30 cellular contexts compared by ENCODE assay signal in the genomic region with DNA sequence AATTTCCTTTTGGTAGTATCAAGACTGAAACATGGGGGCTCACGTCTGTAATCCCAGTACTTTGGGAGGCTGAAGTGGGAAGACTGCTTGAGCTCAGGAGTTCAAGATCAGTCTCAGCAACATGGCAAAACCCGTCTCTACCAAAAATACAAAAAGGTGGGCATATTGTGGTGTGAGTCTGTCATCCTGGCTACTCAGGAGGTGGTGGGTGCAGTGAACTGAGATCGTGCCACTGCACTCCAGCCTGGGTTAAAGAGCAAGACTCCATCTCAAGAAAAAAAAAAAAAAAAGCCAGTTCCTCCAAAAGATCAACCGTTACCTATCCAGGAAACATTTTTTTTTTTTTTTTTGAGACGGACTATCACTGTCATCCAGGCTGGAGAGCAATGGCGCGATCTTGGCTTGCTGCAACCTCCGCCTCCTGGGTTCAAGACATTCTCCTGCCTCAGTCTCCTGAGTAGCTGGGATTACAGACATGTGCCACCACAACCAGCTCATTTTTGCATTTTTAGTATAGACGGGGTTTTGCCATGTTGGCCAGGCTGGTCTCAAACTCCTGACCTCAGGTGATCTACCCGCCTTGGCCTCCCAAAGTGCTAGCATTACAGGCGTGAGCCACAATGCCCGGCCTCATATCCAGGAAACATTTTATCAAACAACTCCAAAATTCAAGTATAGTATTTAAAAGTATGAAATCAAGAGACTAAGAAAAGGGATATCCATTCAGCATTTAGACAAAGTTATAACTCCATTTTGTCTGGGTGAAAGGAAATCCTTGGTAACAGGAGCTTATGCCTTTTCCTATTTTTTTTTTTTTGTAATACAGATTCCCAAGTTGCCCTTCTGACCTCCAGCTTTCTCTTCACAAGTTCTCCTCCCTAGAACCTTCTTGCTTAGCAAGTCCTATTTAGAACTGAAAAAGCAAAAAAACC. TPM values are rescaled to one million over a fixed set of nuclear protein-coding genes. Genes with fewer than 3 reads are reported as not detected.
DNase-seq lines count a peak whose midpoint lies in the region; TF ChIP-seq lines count a peak whose summit lies in the region.
"Had no signal": no experiment of that assay in that cellular context is flagged by ENCODE, and none has a peak within 500 bp of the region (broad histone marks: within the 10 kb centered on the region; RNA-seq: fewer than 3 reads in every experiment).

No MANE protein-coding gene starts in this region.

- peaks cover 46% of the 10 kb centered on the region for H3K36me3 Mint-ChIP-seq in activated CD4-positive, alpha-beta T cell treated with anti-CD3 and anti-CD28 coated beads, Interleukin-2, amount 10 ng/mL, durations not matched to agents 24 days and 14 days (ENCODE audit: low read depth)
- H3K36me3 Mint-ChIP-seq in HFFc6 (ENCODE audit: low read depth), result peaks cover 36% of the 10 kb centered on the region

- no peak overlapping the region for H3K27ac ChIP-seq in dorsolateral prefrontal cortex
- H3K27ac ChIP-seq: heart left ventricle, skin epidermis, stomach, tibial artery, WERI-Rb-1 had no signal

- H3K27me3 ChIP-seq in dorsolateral prefrontal cortex, result no peaks in the 10 kb centered on the region
- H3K27me3 ChIP-seq: heart left ventricle, stomach, tibial artery had no signal

- no peaks in the 10 kb centered on the region for H3K27me3 Mint-ChIP-seq in activated CD4-positive, alpha-beta T cell treated with anti-CD3 and anti-CD28 coated beads, Interleukin-2, amount 10 ng/mL, durations not matched to agents 24 days and 14 days
- no peaks in the 10 kb centered on the region for H3K27me3 Mint-ChIP-seq in HFFc6 (ENCODE audit: insufficient read depth)
- H3K27me3 Mint-ChIP-seq: effector memory CD8-positive, alpha-beta T cell; naive thymus-derived CD8-positive, alpha-beta T cell had no signal

- H3K27ac Mint-ChIP-seq in activated CD4-positive, alpha-beta T cell treated with anti-CD3 and anti-CD28 coated beads, Interleukin-2, amount 10 ng/mL, durations not matched to agents 24 days and 14 days, result no peak overlapping the region
- peak overlapping the region; percentile 19; the same call in 1 of the 2 replicates for H3K27ac Mint-ChIP-seq in HFFc6
- H3K27ac Mint-ChIP-seq: effector memory CD8-positive, alpha-beta T cell had no signal

- intact Hi-C loops in activated CD4-positive, alpha-beta T cell treated with anti-CD3 and anti-CD28 coated beads, Interleukin-2, amount 10 ng/mL, durations not matched to agents 24 days and 14 days (cut with micrococcal nuclease), result loop anchor here (10.0 kb wide), 1 partner anchor 463 kb away; a partner anchor contains a TSS
- intact Hi-C loops in dorsolateral prefrontal cortex (cut with DNase I), result no loop called here

- peak overlapping the region; percentile 16 for H3K4me3 Mint-ChIP-seq in activated CD4-positive, alpha-beta T cell treated with anti-CD3 and anti-CD28 coated beads, Interleukin-2, amount 10 ng/mL, durations not matched to agents 24 days and 14 days
- H3K4me3 Mint-ChIP-seq in HFFc6, result 0 out of 2 replicates have a peak overlapping the region, but pooled peaks have one; percentile 49
- H3K4me3 Mint-ChIP-seq: CD14-positive monocyte; effector memory CD8-positive, alpha-beta T cell had no signal

- TF ChIP-seq CTCF in HFFc6 (IDR thresholded peaks at IDR 0.05) (no peak), dorsolateral prefrontal cortex (IDR thresholded peaks at IDR 0.05 in 54 of 56, conservative IDR thresholded peaks at IDR 0.05 in 2 of 56; ENCODE audit: low read depth in 1 of 56, partially characterized antibody in 56 of 56) (no peak)

- no peak overlapping the region for H3K4me3 ChIP-seq in dorsolateral prefrontal cortex
- H3K4me3 ChIP-seq: heart left ventricle, skin epidermis, stomach, tibial artery had no signal

- no peaks in the 10 kb centered on the region for H3K9me3 Mint-ChIP-seq in activated CD4-positive, alpha-beta T cell treated with anti-CD3 and anti-CD28 coated beads, Interleukin-2, amount 10 ng/mL, durations not matched to agents 24 days and 14 days
- no peaks in the 10 kb centered on the region for H3K9me3 Mint-ChIP-seq in HFFc6
- H3K9me3 Mint-ChIP-seq: CD14-positive monocyte; effector memory CD8-positive, alpha-beta T cell; naive thymus-derived CD8-positive, alpha-beta T cell had no signal

- peaks cover 22% of the 10 kb centered on the region for H3K4me1 Mint-ChIP-seq in activated CD4-positive, alpha-beta T cell treated with anti-CD3 and anti-CD28 coated beads, Interleukin-2, amount 10 ng/mL, durations not matched to agents 24 days and 14 days
- peaks cover 39% of the 10 kb centered on the region for H3K4me1 Mint-ChIP-seq in HFFc6 (ENCODE audit: low read depth)

- no peak for DNase-seq in activated CD4-positive, alpha-beta T cell treated with anti-CD3 and anti-CD28 coated beads, Interleukin-2, amount 10 ng/mL, durations not matched to agents 24 days and 14 days
- DNase-seq in activated CD4-positive, alpha-beta T cell treated with anti-CD3 and anti-CD28 coated beads, Interleukin-2, amount 50 U/mL, for 48 hours, result no peak
- DNase-seq in HFFc6 (no peak), ecto neural progenitor cell (ENCODE audit: low spot score) (peak; percentile 7), epidermal melanocyte (ENCODE audit: insufficient read length, low spot score) (no peak), dorsolateral prefrontal cortex (no peak)
- DNase-seq: 8988T; activated CD4-positive, alpha-beta T cell treated with anti-CD3 and anti-CD28 coated beads, Interleukin-2, amount 50 U/mL, for 1 hour; DND-41; effector memory CD8-positive, alpha-beta T cell; foreskin fibroblast; heart left ventricle; kidney; naive thymus-derived CD8-positive, alpha-beta T cell; NCI-H1105 treated with DMSO at 0.1 percent for 48 hours; NCI-H1930; NCI-H524 treated with DMSO at 0.1 percent for 48 hours; NK-92 treated with Interleukin-12 subunit alpha and Interleukin-12 subunit beta, amount 100 ng/mL, for 24 hours; PC-3; stomach; tibial artery; WERI-Rb-1 had no signal

RNA-seq across cellular contexts. Expression of a gene that starts 3.4 kb away (rescaled TPM):
- total RNA-seq in activated CD4-positive, alpha-beta T cell treated with anti-CD3 and anti-CD28 coated beads, Interleukin-2, amount 10 ng/mL, durations not matched to agents 24 days and 14 days, result 221 and 224 TPM in 2 replicates
- total RNA-seq in HFFc6 (2021; fragmentation: NEBNext Ultra II Directional; extraction: Animal tissue kit (Norgen Biotek cat#: 25700)), result 100 to 1,000 TPM; 128 to 150 (median 142) TPM
- total RNA-seq in dorsolateral prefrontal cortex, result 100 to 1,000 TPM; 107 to 209 (median 157) TPM

RNA-seq across cellular contexts. Expression of a gene that starts 3.7 kb away (rescaled TPM):
- total RNA-seq in activated CD4-positive, alpha-beta T cell treated with anti-CD3 and anti-CD28 coated beads, Interleukin-2, amount 10 ng/mL, durations not matched to agents 24 days and 14 days, result 50.9 and 54.3 TPM in 2 replicates
- 100 to 1,000 TPM in 4 of 6 experiments, 10 to 100 TPM in 2; 85.0 to 117 (median 103) TPM for total RNA-seq in HFFc6 (2021; fragmentation: NEBNext Ultra II Directional; extraction: Animal tissue kit (Norgen Biotek cat#: 25700))
- total RNA-seq in dorsolateral prefrontal cortex, result 10 to 100 TPM in 119 of 120 experiments, 1 to 10 TPM in 1; 7.9 to 32.3 (median 22.8) TPM

RNA-seq across cellular contexts. Expression of a gene that starts 13.2 kb away (rescaled TPM):
- total RNA-seq in activated CD4-positive, alpha-beta T cell treated with anti-CD3 and anti-CD28 coated beads, Interleukin-2, amount 10 ng/mL, durations not matched to agents 24 days and 14 days, result not detected in 2 replicates
- total RNA-seq in HFFc6 (2021; fragmentation: NEBNext Ultra II Directional; extraction: Animal tissue kit (Norgen Biotek cat#: 25700)), result not detected
- total RNA-seq in dorsolateral prefrontal cortex, result 1 to 10 TPM in 9 of 120 experiments, under 1 TPM in 64, not detected in 47; 0.18 to 1.9 (median 0.40) TPM
- total RNA-seq: bronchial epithelial cell; esophagus mucosa; heart left ventricle; kidney; lower leg skin; MCF 10A; naive thymus-derived CD8-positive, alpha-beta T cell; osteoblast; PC-3; renal cortical epithelial cell; stomach had no signal

RNA-seq across cellular contexts. Expression of a gene that starts 27.5 kb away (rescaled TPM):
- 0.35 TPM in 1 of 2 replicates, not detected in the other for total RNA-seq in activated CD4-positive, alpha-beta T cell treated with anti-CD3 and anti-CD28 coated beads, Interleukin-2, amount 10 ng/mL, durations not matched to agents 24 days and 14 days
- total RNA-seq in HFFc6 (2021; fragmentation: NEBNext Ultra II Directional; extraction: Animal tissue kit (Norgen Biotek cat#: 25700)), result not detected
- total RNA-seq in dorsolateral prefrontal cortex, result under 1 TPM in 3 of 120 experiments, not detected in 117; 0.37 to 0.54 (median 0.51) TPM
- total RNA-seq: bronchial epithelial cell, esophagus mucosa, kidney, lower leg skin, MCF 10A, osteoblast, PC-3, renal cortical epithelial cell, stomach had no signal

RNA-seq across cellular contexts. Expression of a gene that starts 34.2 kb away (rescaled TPM):
- total RNA-seq in activated CD4-positive, alpha-beta T cell treated with anti-CD3 and anti-CD28 coated beads, Interleukin-2, amount 10 ng/mL, durations not matched to agents 24 days and 14 days, result 1.6 and 1.7 TPM in 2 replicates
- 10 to 100 TPM in 1 of 6 experiments, 1 to 10 TPM in 5; 6.4 to 11.2 (median 8.3) TPM for total RNA-seq in HFFc6 (2021; fragmentation: NEBNext Ultra II Directional; extraction: Animal tissue kit (Norgen Biotek cat#: 25700))
- total RNA-seq in dorsolateral prefrontal cortex, result 10 to 100 TPM in 40 of 120 experiments, 1 to 10 TPM in 80; 4.3 to 15.9 (median 8.8) TPM
